In genomic region chr7:106693659-106694353, GRCh38 we compare ENCODE assay signal across 22 cellular contexts. TPM values are rescaled to one million over a fixed set of nuclear protein-coding genes. Genes with fewer than 3 reads are reported as not detected.
DNase-seq lines count a peak whose midpoint lies in the region; FAIRE-seq and TF ChIP-seq lines count a peak whose summit lies in the region.
"Had no signal": no experiment of that assay in that cellular context is flagged by ENCODE, and none has a peak within 500 bp of the region (broad histone marks: within the 10 kb centered on the region; RNA-seq: fewer than 3 reads in every experiment).

No MANE protein-coding gene starts in this region.

- WGBS in hepatocyte (ENCODE audit: low lambda C conversion rate, missing lambda C conversion rate), result 87% methylated on average over 4 of the region's 4 CpGs

- no peak overlapping the region for H3K4me2 ChIP-seq in hepatocyte

- H3K27ac ChIP-seq in hepatocyte, result no peak overlapping the region
- H3K27ac ChIP-seq: ascending aorta, SJSA1, suprapubic skin had no signal

- TF ChIP-seq POLR2A in GM12891 (IDR thresholded peaks at IDR 0.05; ENCODE audit: low read depth, low read length), result no peak
- no peak for TF ChIP-seq POLR2A in NB4 (IDR thresholded peaks at IDR 0.05; ENCODE audit: extremely low read depth, insufficient read length)

- DNase-seq in GM12891 (ENCODE audit: insufficient read length, low spot score), result no peak
- DNase-seq in NB4 (ENCODE audit: low read depth), result peak; percentile 24
- peak; percentile 30 for DNase-seq in choroid plexus epithelial cell (ENCODE audit: low read depth)
- DNase-seq in renal cortical epithelial cell (ENCODE audit: low read depth), result peak; percentile 61
- DNase-seq in globus pallidus (ENCODE audit: low spot score), result no peak
- DNase-seq in hepatocyte (ENCODE audit: low spot score), result no peak
- DNase-seq in head of caudate nucleus, result no peak
- DNase-seq: activated CD4-positive, alpha-beta T cell treated with anti-CD3 and anti-CD28 coated beads for 4 hours; activated gamma-delta T cell; C1 segment of cervical spinal cord; cortex of kidney; immature natural killer cell; MG63; natural killer cell; NCI-H2081 treated with DMSO at 0.1 percent for 48 hours; NCI-H510A treated with DMSO at 0.1 percent for 48 hours; T-helper 9 cell had no signal

- TF ChIP-seq CTCF in NB4 (IDR thresholded peaks at IDR 0.05; ENCODE audit: low read depth, low read length), result no peak
- TF ChIP-seq CTCF in choroid plexus epithelial cell (conservative IDR thresholded peaks at IDR 0.05; ENCODE audit: low read depth, low read length), result no peak
- TF ChIP-seq CTCF in hepatocyte (IDR thresholded peaks at IDR 0.05; ENCODE audit: poor library complexity), result no peak

- intact Hi-C loops in head of caudate nucleus (cut with DNase I), result no loop called here

- no peaks in the 10 kb centered on the region for H3K9me3 ChIP-seq in hepatocyte (ENCODE audit: low read depth)
- H3K9me3 ChIP-seq: MG63, SJSA1, suprapubic skin had no signal

- no peak overlapping the region for H3K4me3 ChIP-seq in NB4 (ENCODE audit: low read depth, low read length)
- no peak overlapping the region for H3K4me3 ChIP-seq in choroid plexus epithelial cell (ENCODE audit: low read depth, low read length)
- no peak overlapping the region for H3K4me3 ChIP-seq in hepatocyte
- H3K4me3 ChIP-seq: ascending aorta, MG63, SJSA1, suprapubic skin had no signal

- no peaks in the 10 kb centered on the region for H3K36me3 ChIP-seq in hepatocyte (replicated peaks; ENCODE audit: insufficient read depth, low read depth)
- H3K36me3 ChIP-seq: ascending aorta, MG63, suprapubic skin had no signal

- no peaks in the 10 kb centered on the region for H4K20me1 ChIP-seq in hepatocyte (ENCODE audit: insufficient read depth, poor library complexity, severe bottlenecking)

- no peaks in the 10 kb centered on the region for H3K4me1 ChIP-seq in hepatocyte (ENCODE audit: insufficient read depth)
- H3K4me1 ChIP-seq: ascending aorta, suprapubic skin had no signal

- no peaks in the 10 kb centered on the region for H3K27me3 ChIP-seq in hepatocyte
- H3K27me3 ChIP-seq: ascending aorta, MG63, SJSA1, suprapubic skin had no signal

- H2AFZ ChIP-seq in hepatocyte, result no peak overlapping the region

- FAIRE-seq in GM12891 (lab: Jason Lieb, UNC), result no peak
- FAIRE-seq: frontal cortex, H54 had no signal

- H3K9me2 ChIP-seq in hepatocyte (replicated peaks; ENCODE audit: insufficient read depth), result no peaks in the 10 kb centered on the region

- H3K79me2 ChIP-seq in hepatocyte, result no peaks in the 10 kb centered on the region

TF ChIP-seq in GM12891, 5 proteins besides CTCF, POLR2A, EP300 and RAD21:
- TF ChIP-seq POLR2AphosphoS5 (IDR thresholded peaks at IDR 0.05; ENCODE audit: low read depth, low read length) (no peak), SPI1 (IDR thresholded peaks at IDR 0.05; ENCODE audit: low read depth, low read length) (peak; percentile 41)

RNA-seq across cellular contexts. Expression of gene CCDC71L, which starts 32.8 kb away (rescaled TPM):
- 7.0 TPM for polyA plus RNA-seq in GM12891 (2012; ENCODE audit: low read depth, missing spikeins)
- total RNA-seq in renal cortical epithelial cell (21.0 and 34.9 TPM in 2 replicates), hepatocyte (17.1 and 24.3 TPM in 2 replicates)
- polyA plus RNA-seq in hepatocyte, result 14.8 and 17.0 TPM in 2 replicates

Comparison
In these comparisons a context has a peak if more than half of its experiments do, and no peak if none do; other contexts are left out.
1. DNase-seq: peak in NB4 (single experiment), choroid plexus epithelial cell (single experiment) and renal cortical epithelial cell (single experiment); none in GM12891 (single experiment), globus pallidus (single experiment), hepatocyte (single experiment) and head of caudate nucleus (0 of 42).